ENCODE assay signal across 18 cellular contexts in genomic region chr2:127479866-127480743, GRCh38. TPM values are rescaled to one million over a fixed set of nuclear protein-coding genes. Genes with fewer than 3 reads are reported as not detected.
DNase-seq lines count a peak whose midpoint lies in the region; ATAC-seq, FAIRE-seq and TF ChIP-seq lines count a peak whose summit lies in the region.
"Had no signal": no experiment of that assay in that cellular context is flagged by ENCODE, and none has a peak within 500 bp of the region (broad histone marks: within the 10 kb centered on the region; RNA-seq: fewer than 3 reads in every experiment).

No MANE protein-coding gene starts in this region.

- H3K27me3 Mint-ChIP-seq in activated CD4-positive, alpha-beta memory T cell treated with anti-CD3 and anti-CD28 coated beads for 36 hours, result no peaks in the 10 kb centered on the region
- H3K27me3 Mint-ChIP-seq: activated naive CD8-positive, alpha-beta T cell treated with anti-CD3 and anti-CD28 coated beads, Interleukin-2, amount 10 ng/mL, durations not matched to agents 7 days and 5 days; naive thymus-derived CD8-positive, alpha-beta T cell had no signal

- no peaks in the 10 kb centered on the region for H3K4me1 ChIP-seq in A549
- H3K4me1 ChIP-seq in HCT116 (ENCODE audit: control insufficient read depth in 1 of 2, insufficient read depth in 2 of 2, low read length in 2 of 2), result no peaks in the 10 kb centered on the region
- H3K4me1 ChIP-seq in GM23248 (ENCODE audit: insufficient read depth), result no peaks in the 10 kb centered on the region
- H3K4me1 ChIP-seq: esophagus muscularis mucosa, gastroesophageal sphincter, psoas muscle had no signal

- DNase-seq in A549 (ENCODE audit: low read depth in 1 of 2, low spot score in 1 of 2) (no peak), HCT116 (ENCODE audit: low read depth, low spot score) (no peak), bronchial epithelial cell (ENCODE audit: low read depth) (no peak), iris pigment epithelial cell (ENCODE audit: low read depth) (peak; percentile 20), substantia nigra (lab: John Stamatoyannopoulos, UW) (no peak), GM23248 (no peak)
- no peak for DNase-seq in activated CD4-positive, alpha-beta memory T cell treated with anti-CD3 and anti-CD28 coated beads for 36 hours
- DNase-seq: activated naive CD8-positive, alpha-beta T cell treated with anti-CD3 and anti-CD28 coated beads, Interleukin-2, amount 10 ng/mL, durations not matched to agents 7 days and 5 days; effector CD4-positive, alpha-beta T cell; psoas muscle; T1000 had no signal

- TF ChIP-seq RAD21 in A549 (conservative IDR thresholded peaks at IDR 0.05 in 1 of 2, IDR thresholded peaks at IDR 0.05 in 1 of 2), result no peak
- TF ChIP-seq RAD21 in HCT116 (IDR thresholded peaks at IDR 0.05; ENCODE audit: low read depth), result no peak

- H3K4me1 Mint-ChIP-seq in activated CD4-positive, alpha-beta memory T cell treated with anti-CD3 and anti-CD28 coated beads for 36 hours (ENCODE audit: low read depth), result peaks cover 4% of the 10 kb centered on the region
- H3K4me1 Mint-ChIP-seq: CD14-positive monocyte had no signal

- RAD21 ChIA-PET in HCT116 (lab: Charles Lee; ENCODE audit: low non-redundant PET in 1 of 2, low total read pairs in 2 of 2, uncharacterized antibody in 2 of 2, unreplicated experiment in 2 of 2), result interaction anchor here (1.5 kb wide), 2 partner anchors 283 kb away, joined by 4 to 8 read pairs; no protein-coding TSS in a partner anchor

- CTCF ChIA-PET in A549 (lab: Yijun Ruan, JAX) (interaction anchor here (0.6 to 2.8 kb wide), 73 partner anchors 8 to 415 kb away, joined by 3 to 40 read pairs (median 5); partner anchors contain the start of gene ERCC3), HCT116 (lab: Charles Lee) (interaction anchor here (0.6 to 3.6 kb wide), 11 partner anchors 13 to 283 kb away, joined by 3 to 48 read pairs (median 4); partner anchors contain the start of gene ERCC3)
- CTCF ChIA-PET in activated CD4-positive, alpha-beta memory T cell treated with anti-CD3 and anti-CD28 coated beads for 36 hours (lab: Charles Lee), result interaction anchor here (0.7 to 3.7 kb wide), 38 partner anchors 8 to 412 kb away, joined by 3 to 37 read pairs (median 4); partner anchors contain the start of gene ERCC3

- no peak overlapping the region for H3K9ac ChIP-seq in HCT116 (ENCODE audit: low read length)
- H3K9ac ChIP-seq in GM23248, result no peak overlapping the region

- POLR2A ChIA-PET in A549 (lab: Yijun Ruan, JAX), result interaction anchor here (1.0 to 1.2 kb wide), 2 partner anchors 47 to 186 kb away, joined by 4 read pairs; partner anchors contain the start of gene ERCC3
- POLR2A ChIA-PET in HCT116 (lab: Charles Lee), result no interaction called here
- POLR2A ChIA-PET in activated CD4-positive, alpha-beta memory T cell treated with anti-CD3 and anti-CD28 coated beads for 36 hours (lab: Charles Lee), result interaction anchor here (1.6 kb wide), 1 partner anchor 10 kb away, joined by 5 read pairs; no protein-coding TSS in a partner anchor

- no peak overlapping the region for H2AFZ ChIP-seq in HCT116 (ENCODE audit: low read depth, low read length, poor library complexity, severe bottlenecking)
- H2AFZ ChIP-seq in GM23248, result no peak overlapping the region

- H3K27ac ChIP-seq in A549, result no peak overlapping the region
- no peak overlapping the region for H3K27ac ChIP-seq in HCT116 (ENCODE audit: low read depth, low read length)
- H3K27ac ChIP-seq in substantia nigra (ENCODE audit: low read depth, low read length, poor library complexity, severe bottlenecking), result no peak overlapping the region
- H3K27ac ChIP-seq in GM23248, result no peak overlapping the region
- H3K27ac ChIP-seq: esophagus muscularis mucosa, gastroesophageal sphincter, psoas muscle had no signal

- H3F3A ChIP-seq in GM23248 (ENCODE audit: insufficient read depth), result 0 out of 2 replicates have a peak, but pooled peaks cover 6% of the 10 kb centered on the region

- H3K4me3 ChIP-seq in A549 (no peak overlapping the region), HCT116 (replicated peaks in 1 of 2; ENCODE audit: low read depth in 1 of 2, low read length in 2 of 2) (no peak overlapping the region), bronchial epithelial cell (ENCODE audit: low read depth, low read length) (no peak overlapping the region), GM23248 (no peak overlapping the region)
- H3K4me3 ChIP-seq: esophagus muscularis mucosa, gastroesophageal sphincter, psoas muscle had no signal

- in situ Hi-C loops in GM23248 (cut with MboI), result no loop called here

- H4K20me1 ChIP-seq in HCT116 (ENCODE audit: insufficient read depth) (0 out of 2 replicates have a peak, but pooled peaks cover 4% of the 10 kb centered on the region), GM23248 (ENCODE audit: insufficient read depth) (no peaks in the 10 kb centered on the region)

- H3K9me3 ChIP-seq in A549, result peaks cover 3% of the 10 kb centered on the region; the same call in 1 of the 3 replicates
- no peaks in the 10 kb centered on the region for H3K9me3 ChIP-seq in HCT116 (ENCODE audit: control insufficient read depth in 1 of 2, insufficient read depth in 1 of 2, low read depth in 1 of 2, low read length in 2 of 2)
- no peaks in the 10 kb centered on the region for H3K9me3 ChIP-seq in GM23248 (ENCODE audit: low read depth)
- H3K9me3 ChIP-seq: esophagus muscularis mucosa, gastroesophageal sphincter, psoas muscle had no signal

- H3K4me2 ChIP-seq in A549 (no peak overlapping the region), HCT116 (ENCODE audit: low read length) (no peak overlapping the region), GM23248 (ENCODE audit: unreplicated experiment) (no peak overlapping the region)

- H3K36me3 Mint-ChIP-seq in activated CD4-positive, alpha-beta memory T cell treated with anti-CD3 and anti-CD28 coated beads for 36 hours, result peaks cover 21% of the 10 kb centered on the region

- ATAC-seq in A549 (peak; percentile 49 to 52; a peak in 4 of 6 replicates), HCT116 (no peak), GM18861 (IDR thresholded peaks at IDR 0.05; ENCODE audit: unreplicated experiment) (no peak)

- intact Hi-C loops in HCT116 (cut with micrococcal nuclease), result loop anchor here (1.0 to 5.0 kb wide), 4 partner anchors 108 to 283 kb away; no protein-coding TSS in a partner anchor
- intact Hi-C loops in activated CD4-positive, alpha-beta memory T cell treated with anti-CD3 and anti-CD28 coated beads for 36 hours (cut with micrococcal nuclease), result loop anchor here (1.0 to 2.0 kb wide), 3 partner anchors 125 to 283 kb away; no protein-coding TSS in a partner anchor

- peaks cover 8% of the 10 kb centered on the region for H3K9me3 Mint-ChIP-seq in activated CD4-positive, alpha-beta memory T cell treated with anti-CD3 and anti-CD28 coated beads for 36 hours

- no peak for TF ChIP-seq EP300 in A549 (IDR thresholded peaks at IDR 0.05)

- H3K36me3 ChIP-seq in HCT116 (ENCODE audit: control insufficient read depth in 1 of 2, insufficient read depth in 2 of 2, low read length in 2 of 2) (peaks cover 18 to 23% of the 10 kb centered on the region in 2 experiments; a peak in 3 of 4 replicates), bronchial epithelial cell (ENCODE audit: control insufficient read depth, insufficient read depth, low read length) (peaks cover 7% of the 10 kb centered on the region), GM23248 (ENCODE audit: low read depth) (peaks cover 30% of the 10 kb centered on the region)

- no TSS peak for BruUV-seq in HCT116 (replicated peaks; lab: Mats Ljungman, UMichigan)

- no peak overlapping the region for H3K4me3 Mint-ChIP-seq in activated CD4-positive, alpha-beta memory T cell treated with anti-CD3 and anti-CD28 coated beads for 36 hours
- H3K4me3 Mint-ChIP-seq: activated naive CD8-positive, alpha-beta T cell treated with anti-CD3 and anti-CD28 coated beads, Interleukin-2, amount 10 ng/mL, durations not matched to agents 7 days and 5 days; CD14-positive monocyte; immature natural killer cell; naive thymus-derived CD8-positive, alpha-beta T cell had no signal

- H3K79me2 ChIP-seq in HCT116 (ENCODE audit: insufficient read depth, low read length) (no peaks in the 10 kb centered on the region), GM23248 (ENCODE audit: insufficient read depth) (0 out of 2 replicates have a peak, but pooled peaks cover 2% of the 10 kb centered on the region)

- H3K27ac Mint-ChIP-seq in activated CD4-positive, alpha-beta memory T cell treated with anti-CD3 and anti-CD28 coated beads for 36 hours, result no peak overlapping the region
- H3K27ac Mint-ChIP-seq: activated naive CD8-positive, alpha-beta T cell treated with anti-CD3 and anti-CD28 coated beads, Interleukin-2, amount 10 ng/mL, durations not matched to agents 7 days and 5 days; activated T-helper 2 cell treated with anti-CD3 and anti-CD28 coated beads, Interferon-gamma antibody, Interleukin-2, Interleukin-4, amounts not matched to agents 10 μg/mL and 5 μg/mL and 100 μg/mL, durations not matched to agents 14 hours and 24 hours and 36 hours had no signal

- 67% methylated on average over 8 of the region's 8 CpGs for WGBS in A549 (ENCODE audit: missing lambda C conversion rate)
- WGBS in GM23248 (ENCODE audit: low coverage in 1 of 2, low lambda C conversion rate in 2 of 2, missing lambda C conversion rate in 2 of 2), 2 experiments, result 66 to 73% methylated on average over 8 of the region's 8 CpGs

- TF ChIP-seq CTCF in A549 (IDR thresholded peaks at IDR 0.05), result no peak
- TF ChIP-seq CTCF in HCT116 (IDR thresholded peaks at IDR 0.05 in 2 of 3, conservative IDR thresholded peaks at IDR 0.05 in 1 of 3; ENCODE audit: borderline replicate concordance in 1 of 3, insufficient read depth in 1 of 3, low read depth in 2 of 3, low read length in 2 of 3), result no peak
- TF ChIP-seq CTCF in bronchial epithelial cell (IDR thresholded peaks at IDR 0.05; ENCODE audit: insufficient read depth, low read length, severe bottlenecking), result no peak

- TF ChIP-seq POLR2A in A549 (IDR thresholded peaks at IDR 0.05; ENCODE audit: low read length), result no peak
- TF ChIP-seq POLR2A in HCT116 (IDR thresholded peaks at IDR 0.05; ENCODE audit: borderline replicate concordance, extremely low read depth, insufficient read depth, insufficient read length), result no peak

- H3K27me3 ChIP-seq in HCT116 (ENCODE audit: insufficient read depth, low read length) (no peaks in the 10 kb centered on the region), bronchial epithelial cell (ENCODE audit: control insufficient read depth, insufficient read depth, low read length) (no peaks in the 10 kb centered on the region), GM23248 (replicated peaks; ENCODE audit: insufficient read depth) (no peaks in the 10 kb centered on the region)
- H3K27me3 ChIP-seq: esophagus muscularis mucosa, gastroesophageal sphincter had no signal

- H3K9me2 ChIP-seq in HCT116 (ENCODE audit: insufficient read depth) (no peaks in the 10 kb centered on the region), GM23248 (ENCODE audit: insufficient read depth) (no peaks in the 10 kb centered on the region)

- FAIRE-seq in A549 (lab: Jason Lieb, UNC), result no peak
- FAIRE-seq in bronchial epithelial cell (lab: Jason Lieb, UNC), result peak; percentile 58

RNA-seq across cellular contexts. Expression of gene IWS1, which starts 46.2 kb away (rescaled TPM):
- 57.2 and 69.1 TPM in 2 replicates for polyA plus RNA-seq in A549 (2011; rRNA removed)
- 20.6 and 23.6 TPM in 2 replicates for polyA plus RNA-seq in A549 (2012; cell fraction: cytosol; rRNA removed)
- polyA plus RNA-seq in A549 (2012; cell fraction: nucleus; rRNA removed), result 14.8 and 17.0 TPM in 2 replicates
- 56.6 to 64.3 TPM (median 58.2 TPM) in 3 replicates for polyA plus RNA-seq in A549 (2017; fragmentation: RNase III; extraction: RNeasy Plus Mini Kit Qiagen cat#74134 plus additional on column Dnase treatment)
- polyA minus RNA-seq in A549 (2011; rRNA and poly(A)+ RNA removed), result 16.8 and 24.3 TPM in 2 replicates
- 46.6 TPM for total RNA-seq in HCT116 (2021; ENCODE audit: unreplicated experiment)
- polyA plus RNA-seq in HCT116 (2012), result 28.9 and 35.0 TPM in 2 replicates
- 40.8 and 51.0 TPM in 2 replicates for total RNA-seq in bronchial epithelial cell
- total RNA-seq in GM23248 (2014; rRNA removed; shearing (Covaris generic)), result 23.3 and 32.4 TPM in 2 replicates
- 41.1 and 42.4 TPM in 2 replicates for polyA plus RNA-seq in GM23248 (2016; fragmentation: Nextera tagmentation; extraction: Ambion mirVana)
- total RNA-seq in activated CD4-positive, alpha-beta memory T cell treated with anti-CD3 and anti-CD28 coated beads for 36 hours, result 10 to 100 TPM; 57.0 to 57.1 TPM

RNA-seq across cellular contexts. Expression of gene MYO7B, which starts 55.4 kb away (rescaled TPM):
- polyA plus RNA-seq in A549 (2011; rRNA removed) (0.09 and 0.15 TPM in 2 replicates), A549 (2017; fragmentation: RNase III; extraction: RNeasy Plus Mini Kit Qiagen cat#74134 plus additional on column Dnase treatment) (0.04 to 0.08 TPM (median 0.08 TPM) in 3 replicates), GM23248 (2016; fragmentation: Nextera tagmentation; extraction: Ambion mirVana) (not detected in 2 replicates)
- 0.03 and 0.09 TPM in 2 replicates for polyA plus RNA-seq in A549 (2012; cell fraction: cytosol; rRNA removed)
- 0.39 and 0.41 TPM in 2 replicates for polyA plus RNA-seq in A549 (2012; cell fraction: nucleus; rRNA removed)
- 0.15 and 0.50 TPM in 2 replicates for polyA minus RNA-seq in A549 (2011; rRNA and poly(A)+ RNA removed)
- total RNA-seq in HCT116 (2021; ENCODE audit: unreplicated experiment) (0.07 TPM), bronchial epithelial cell (not detected in 2 replicates)
- polyA plus RNA-seq in HCT116 (2012), result 0.20 and 0.27 TPM in 2 replicates
- total RNA-seq in GM23248 (2014; rRNA removed; shearing (Covaris generic)), result under 0.01 TPM in 1 of 2 replicates, not detected in the other
- under 1 TPM; 0.14 to 0.58 TPM for total RNA-seq in activated CD4-positive, alpha-beta memory T cell treated with anti-CD3 and anti-CD28 coated beads for 36 hours

Comparison
In these comparisons a context has a peak if more than half of its experiments do, and no peak if none do; other contexts are left out.
1. ATAC-seq: peak in A549 (2 of 2); none in HCT116 (single experiment) and GM18861 (single experiment).